1 cellular context compared by ENCODE assay signal in genomic region chr10:1123972-1124371, GRCh38.
TF ChIP-seq lines count a peak whose summit lies in the region.

No MANE protein-coding gene starts in this region.

TF ChIP-seq in GM23338, 12 proteins besides CTCF, POLR2A, EP300 and RAD21 (continued from another document):
- no peak for TF ChIP-seq REST (IDR thresholded peaks at IDR 0.05; ENCODE audit: unreplicated experiment)
- TF ChIP-seq EZH2phosphoT487 (IDR thresholded peaks at IDR 0.05; ENCODE audit: unreplicated experiment): no peak
- no peak for TF ChIP-seq ETS1 (IDR thresholded peaks at IDR 0.05)
- no peak for TF ChIP-seq EZH2 (IDR thresholded peaks at IDR 0.05; ENCODE audit: low read depth, unreplicated experiment)
- no peak for TF ChIP-seq ZNF331 (CRISPR knock-in tag; IDR thresholded peaks at IDR 0.05; ENCODE audit: low read depth)
- no peak for TF ChIP-seq NANOG (IDR thresholded peaks at IDR 0.05; ENCODE audit: borderline replicate concordance)
- TF ChIP-seq ZNF462 (CRISPR knock-in tag; IDR thresholded peaks at IDR 0.05): no peak
TF ChIP-seq in GM23338: peak in this region for 0.
